9 cellular contexts compared by ENCODE assay signal in the genomic region with DNA sequence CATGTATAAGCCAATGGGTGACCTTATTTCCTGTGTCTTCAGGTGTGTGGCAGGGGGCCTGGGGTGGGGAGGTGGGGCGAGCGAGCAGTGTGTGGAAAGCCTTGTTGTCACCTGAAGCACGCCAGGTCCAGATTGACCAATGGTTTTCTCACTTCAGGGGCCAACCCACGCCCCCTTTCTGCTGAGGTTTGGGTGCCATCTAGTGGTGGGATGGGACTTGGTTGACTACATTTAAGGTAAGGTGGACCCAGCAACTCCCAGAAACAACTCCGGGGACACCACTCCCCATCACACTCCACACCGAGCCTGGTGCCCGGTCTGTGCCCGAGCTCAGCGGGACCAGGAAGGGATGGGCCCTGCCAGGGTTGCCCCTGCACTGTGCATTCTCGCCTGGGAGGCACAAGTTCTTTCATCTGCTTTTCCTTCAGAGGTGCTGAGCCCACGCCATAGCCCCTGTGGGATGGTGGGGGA. TPM values are rescaled to one million over a fixed set of nuclear protein-coding genes. Genes with fewer than 3 reads are reported as not detected.
DNase-seq lines count a peak whose midpoint lies in the region; ATAC-seq and TF ChIP-seq lines count a peak whose summit lies in the region.
"Had no signal": no experiment of that assay in that cellular context is flagged by ENCODE, and none has a peak within 500 bp of the region (broad histone marks: within the 10 kb centered on the region; RNA-seq: fewer than 3 reads in every experiment).

No MANE protein-coding gene starts in this region.

- DNase-seq in Ammon's horn (ENCODE audit: low spot score) (peak; percentile 80), HAP-1 (ENCODE audit: low spot score in 2 of 2) (peak; percentile 46 to 87), NCI-H510A (lab: John Stamatoyannopoulos, UW) (peak; percentile 52), dorsolateral prefrontal cortex (peak in 9 of 10 donors; percentile 37 to 81 (median 73)), lung microvascular endothelial cell (ENCODE audit: low read depth in 2 of 2) (peak; percentile 74 to 89)
- peak; percentile 76 for DNase-seq in activated CD4-positive, alpha-beta T cell treated with anti-CD3 and anti-CD28 coated beads, Interleukin-2, amount 10 ng/mL, durations not matched to agents 7 days and 5 days
- DNase-seq in stimulated activated CD8-positive, alpha-beta memory T cell treated with anti-CD3 and anti-CD28 coated beads, Interleukin-15, amount 100 ng/mL, for 1 hour (ENCODE audit: low read depth): peak; percentile 27

- H3K4me1 ChIP-seq in HAP-1: no peaks in the 10 kb centered on the region

- H3K27me3 ChIP-seq in HAP-1 (ENCODE audit: low read depth) (no peaks in the 10 kb centered on the region), dorsolateral prefrontal cortex (no peaks in the 10 kb centered on the region)

- intact Hi-C loops in dorsolateral prefrontal cortex (cut with DNase I): loop anchor here (5.0 to 10.0 kb wide), 3 partner anchors 46 to 186 kb away; a partner anchor contains a TSS

- peak; percentile 53 to 83 (median 75) for TF ChIP-seq CTCF in dorsolateral prefrontal cortex (IDR thresholded peaks at IDR 0.05 in 54 of 56, conservative IDR thresholded peaks at IDR 0.05 in 2 of 56; ENCODE audit: low read depth in 1 of 56, partially characterized antibody in 56 of 56)

- no peak overlapping the region for H3K27ac ChIP-seq in dorsolateral prefrontal cortex

- no peak overlapping the region for H3K27ac Mint-ChIP-seq in activated CD4-positive, alpha-beta T cell treated with anti-CD3 and anti-CD28 coated beads, Interleukin-2, amount 10 ng/mL, durations not matched to agents 7 days and 5 days
- H3K27ac Mint-ChIP-seq: stimulated activated naive CD8-positive, alpha-beta T cell treated with anti-CD3 and anti-CD28 coated beads, Interleukin-15, Interleukin-2, amounts not matched to agents 100 ng/mL and 50 ng/mL, for 24 hours had no signal

- H3K9me3 ChIP-seq in HAP-1: no peaks in the 10 kb centered on the region

- H3K4me3 ChIP-seq in HAP-1 (no peak overlapping the region), dorsolateral prefrontal cortex (no peak overlapping the region)

- no peaks in the 10 kb centered on the region for H3K9me3 Mint-ChIP-seq in activated CD4-positive, alpha-beta T cell treated with anti-CD3 and anti-CD28 coated beads, Interleukin-2, amount 10 ng/mL, durations not matched to agents 7 days and 5 days
- H3K9me3 Mint-ChIP-seq: stimulated activated naive CD8-positive, alpha-beta T cell treated with anti-CD3 and anti-CD28 coated beads, Interleukin-15, Interleukin-2, amounts not matched to agents 100 ng/mL and 50 ng/mL, for 24 hours had no signal

- H3K4me1 Mint-ChIP-seq in activated CD4-positive, alpha-beta T cell treated with anti-CD3 and anti-CD28 coated beads, Interleukin-2, amount 10 ng/mL, durations not matched to agents 7 days and 5 days: peaks cover 5% of the 10 kb centered on the region

- no peak for ATAC-seq in HG02678 (IDR thresholded peaks at IDR 0.05; ENCODE audit: unreplicated experiment)

- in situ Hi-C loops in HAP-1 (cut with MboI; ENCODE audit: low sequenced_read_pairs): loop anchor here (25.0 kb wide), 1 partner anchor 451 kb away; no protein-coding TSS in a partner anchor

- CTCF ChIA-PET in activated CD4-positive, alpha-beta T cell treated with anti-CD3 and anti-CD28 coated beads, Interleukin-2, amount 10 ng/mL, durations not matched to agents 7 days and 5 days (lab: Charles Lee): no interaction called here

- POLR2A ChIA-PET in activated CD4-positive, alpha-beta T cell treated with anti-CD3 and anti-CD28 coated beads, Interleukin-2, amount 10 ng/mL, durations not matched to agents 7 days and 5 days (lab: Charles Lee): no interaction called here

- H3K36me3 ChIP-seq in HAP-1 (replicated peaks): peaks cover 6% of the 10 kb centered on the region

- H3K27me3 Mint-ChIP-seq in activated CD4-positive, alpha-beta T cell treated with anti-CD3 and anti-CD28 coated beads, Interleukin-2, amount 10 ng/mL, durations not matched to agents 7 days and 5 days: no peaks in the 10 kb centered on the region
- H3K27me3 Mint-ChIP-seq: stimulated activated naive CD8-positive, alpha-beta T cell treated with anti-CD3 and anti-CD28 coated beads, Interleukin-15, Interleukin-2, amounts not matched to agents 100 ng/mL and 50 ng/mL, for 24 hours had no signal

- H3K36me3 Mint-ChIP-seq in activated CD4-positive, alpha-beta T cell treated with anti-CD3 and anti-CD28 coated beads, Interleukin-2, amount 10 ng/mL, durations not matched to agents 7 days and 5 days (ENCODE audit: low read depth): peaks cover 4% of the 10 kb centered on the region

- no peak overlapping the region for H3K4me3 Mint-ChIP-seq in activated CD4-positive, alpha-beta T cell treated with anti-CD3 and anti-CD28 coated beads, Interleukin-2, amount 10 ng/mL, durations not matched to agents 7 days and 5 days
- H3K4me3 Mint-ChIP-seq: stimulated activated naive CD8-positive, alpha-beta T cell treated with anti-CD3 and anti-CD28 coated beads, Interleukin-15, Interleukin-2, amounts not matched to agents 100 ng/mL and 50 ng/mL, for 24 hours had no signal

RNA-seq across cellular contexts. Expression of a gene that starts 40.0 kb away (rescaled TPM):
- 10 to 100 TPM; 18.0 to 22.1 TPM for total RNA-seq in activated CD4-positive, alpha-beta T cell treated with anti-CD3 and anti-CD28 coated beads, Interleukin-2, amount 10 ng/mL, durations not matched to agents 7 days and 5 days
- total RNA-seq in dorsolateral prefrontal cortex (10 to 100 TPM; 15.3 to 43.5 (median 27.6) TPM), lung microvascular endothelial cell (6.2 and 7.4 TPM in 2 replicates)

Comparison
In these comparisons a context has a peak if more than half of its experiments do, and no peak if none do; other contexts are left out.
1. DNase-seq: peak in every context shown above with its lines; median percentile 82 in lung microvascular endothelial cell; 80 in Ammon's horn; 76 in activated CD4-positive, alpha-beta T cell treated with anti-CD3 and anti-CD28 coated beads, Interleukin-2, amount 10 ng/mL, durations not matched to agents 7 days and 5 days; 73 in dorsolateral prefrontal cortex; 66 in HAP-1; 52 in NCI-H510A; 27 in stimulated activated CD8-positive, alpha-beta memory T cell treated with anti-CD3 and anti-CD28 coated beads, Interleukin-15, amount 100 ng/mL, for 1 hour.